Comparison of ENCODE assay signal across 28 cellular contexts in genomic region chr13:25701304-25701703, GRCh38.
"Had no signal": no experiment of that assay in that cellular context is flagged by ENCODE, and none has a peak within 500 bp of the region (broad histone marks: within the 10 kb centered on the region; RNA-seq: fewer than 3 reads in every experiment).

No MANE protein-coding gene starts in this region.

- ATAC-seq: left colon; naive thymus-derived CD8-positive, alpha-beta T cell; psoas muscle; right lobe of liver; stimulated activated memory B cell treated with anti-CD40 and anti-IgM and Interleukin-4, amounts not matched to agents 10 μg/mL and 1 μg/mL and 100 μg/mL, for 72 hours; stimulated activated naive CD8-positive, alpha-beta T cell treated with anti-CD3 and anti-CD28 coated beads, Interleukin-15, amount 100 ng/mL, for 72 hours had no signal

- H3K9me3 ChIP-seq: neutrophil, psoas muscle, right atrium auricular region, right lobe of liver, tibial nerve, uterus had no signal

- H3K4me1 ChIP-seq: left ventricle myocardium inferior, neural progenitor cell, parathyroid adenoma, psoas muscle, right atrium auricular region, right lobe of liver, tibial nerve, uterus had no signal

- H3K36me3 Mint-ChIP-seq: naive thymus-derived CD8-positive, alpha-beta T cell; neural progenitor cell; stimulated activated memory B cell treated with anti-CD40 and anti-IgM and Interleukin-4, amounts not matched to agents 10 μg/mL and 1 μg/mL and 100 μg/mL, for 72 hours; type B pancreatic cell had no signal

- H3K27ac ChIP-seq: hepatocyte, left ventricle myocardium inferior, neural progenitor cell, neutrophil, parathyroid adenoma, psoas muscle, right atrium auricular region, right lobe of liver, tibial nerve, uterus had no signal

- H3K4me1 Mint-ChIP-seq: nephron; stimulated activated memory B cell treated with anti-CD40 and anti-IgM and Interleukin-4, amounts not matched to agents 10 μg/mL and 1 μg/mL and 100 μg/mL, for 72 hours; stimulated activated naive CD8-positive, alpha-beta T cell treated with anti-CD3 and anti-CD28 coated beads, Interleukin-15, amount 100 ng/mL, for 72 hours had no signal

- H3K9me3 Mint-ChIP-seq: naive thymus-derived CD8-positive, alpha-beta T cell; neural progenitor cell; stimulated activated naive CD8-positive, alpha-beta T cell treated with anti-CD3 and anti-CD28 coated beads, Interleukin-15, amount 100 ng/mL, for 72 hours; type B pancreatic cell had no signal

- H3K27ac Mint-ChIP-seq: naive thymus-derived CD8-positive, alpha-beta T cell; nephron; neural progenitor cell; stimulated activated memory B cell treated with anti-CD40 and anti-IgM and Interleukin-4, amounts not matched to agents 10 μg/mL and 1 μg/mL and 100 μg/mL, for 72 hours; stimulated activated naive CD8-positive, alpha-beta T cell treated with anti-CD3 and anti-CD28 coated beads, Interleukin-15, amount 100 ng/mL, for 72 hours; type B pancreatic cell had no signal

- H3K4me2 ChIP-seq: hepatocyte, neural progenitor cell, smooth muscle cell had no signal

- H2AFZ ChIP-seq: hepatocyte, neural progenitor cell, parathyroid adenoma had no signal

- DNase-seq: islet precursor cell; kidney glomerular epithelial cell; left colon; left ventricle myocardium inferior; mammary epithelial cell; mesenchymal stem cell; naive thymus-derived CD8-positive, alpha-beta T cell; occipital lobe; psoas muscle; right lobe of liver; stimulated activated CD4-positive, alpha-beta T cell treated with anti-CD3 and anti-CD28 coated beads, Interleukin-1b, Interleukin-23, amount 100 ng/mL, for 48 hours; stimulated activated CD4-positive, alpha-beta T cell treated with anti-CD3 and anti-CD28 coated beads, Interleukin-2, amount 100 ng/mL, for 48 hours; stimulated activated CD4-positive, alpha-beta T cell treated with anti-CD3 and anti-CD28 coated beads, Interleukin-4, amount 100 ng/mL, for 4 hours; stimulated activated CD8-positive, alpha-beta memory T cell treated with anti-CD3 and anti-CD28 coated beads, Interleukin-4, amount 100 ng/mL, for 48 hours; stimulated activated naive CD4-positive, alpha-beta T cell treated with Interleukin-2 at 50 U/mL for 16 hours; stimulated activated naive CD8-positive, alpha-beta T cell treated with anti-CD3 and anti-CD28 coated beads, Interleukin-15, amount 100 ng/mL, for 72 hours; substantia nigra; uterus had no signal

- H3K9ac ChIP-seq: neural progenitor cell, parathyroid adenoma had no signal

- H3K4me3 ChIP-seq: hepatocyte, left ventricle myocardium inferior, neural progenitor cell, psoas muscle, right atrium auricular region, right lobe of liver, smooth muscle cell, tibial nerve, uterus had no signal

- H3K36me3 ChIP-seq: left ventricle myocardium inferior, neural progenitor cell, neutrophil, right atrium auricular region, right lobe of liver, tibial nerve, uterus had no signal

- H3K79me2 ChIP-seq: hepatocyte, parathyroid adenoma had no signal

- H3K4me3 Mint-ChIP-seq: naive thymus-derived CD8-positive, alpha-beta T cell; nephron; neural progenitor cell; stimulated activated memory B cell treated with anti-CD40 and anti-IgM and Interleukin-4, amounts not matched to agents 10 μg/mL and 1 μg/mL and 100 μg/mL, for 72 hours; stimulated activated naive CD8-positive, alpha-beta T cell treated with anti-CD3 and anti-CD28 coated beads, Interleukin-15, amount 100 ng/mL, for 72 hours; type B pancreatic cell had no signal

- H3K27me3 ChIP-seq: hepatocyte, neural progenitor cell, neutrophil, right atrium auricular region, right lobe of liver, tibial nerve, uterus had no signal

- H3K27me3 Mint-ChIP-seq: stimulated activated memory B cell treated with anti-CD40 and anti-IgM and Interleukin-4, amounts not matched to agents 10 μg/mL and 1 μg/mL and 100 μg/mL, for 72 hours; stimulated activated naive CD8-positive, alpha-beta T cell treated with anti-CD3 and anti-CD28 coated beads, Interleukin-15, amount 100 ng/mL, for 72 hours; type B pancreatic cell had no signal
